Comparison of ENCODE assay signal across 9 cellular contexts in genomic region chr11:120182790-120183491, GRCh38. TPM values are rescaled to one million over a fixed set of nuclear protein-coding genes. Genes with fewer than 3 reads are reported as not detected.
DNase-seq lines count a peak whose midpoint lies in the region; ATAC-seq, FAIRE-seq and TF ChIP-seq lines count a peak whose summit lies in the region.
"Had no signal": no experiment of that assay in that cellular context is flagged by ENCODE, and none has a peak within 500 bp of the region (broad histone marks: within the 10 kb centered on the region; RNA-seq: fewer than 3 reads in every experiment).

No MANE protein-coding gene starts in this region.

- TF ChIP-seq CTCF in GM06990 (IDR thresholded peaks at IDR 0.05; ENCODE audit: insufficient read depth, low read length, poor library complexity, severe bottlenecking) (peak; percentile 27), H1 (IDR thresholded peaks at IDR 0.05; ENCODE audit: control extremely low read depth in 1 of 3, insufficient read depth in 1 of 3, low read depth in 1 of 3, low read length in 3 of 3) (peak; percentile 58 to 83 (median 64)), neural progenitor cell (IDR thresholded peaks at IDR 0.05) (peak; percentile 36)

- DNase-seq in GM06990 (ENCODE audit: extremely low read depth, insufficient read length) (no peak), NCI-H1105 treated with DMSO at 0.1 percent for 48 hours (lab: John Stamatoyannopoulos, UW) (peak; percentile 33), H1 (ENCODE audit: low read depth in 1 of 2, low spot score in 2 of 2) (peak in 1 of 2 experiments; percentile 76), neural progenitor cell (ENCODE audit: low spot score) (no peak), DMS153 (lab: John Stamatoyannopoulos, UW) (no peak), germinal center (ENCODE audit: low spot score) (no peak)

- H3K27me3 ChIP-seq in GM06990 (replicated peaks; ENCODE audit: control insufficient read depth, insufficient read depth, low read length) (peaks cover 3% of the 10 kb centered on the region; the same call in 1 of the 2 replicates), H1 (replicated peaks in 1 of 4; ENCODE audit: control insufficient read depth in 3 of 4, extremely low read depth in 1 of 4, insufficient read depth in 3 of 4, low read length in 3 of 4) (peaks cover 0 to 28% (median 21%) of the 10 kb centered on the region in 4 experiments; a peak in 4 of 7 replicates), neural progenitor cell (peaks cover 43% of the 10 kb centered on the region)

- H3K4me1 ChIP-seq in H1 (replicated peaks in 1 of 4; ENCODE audit: control insufficient read depth in 3 of 4, insufficient read depth in 4 of 4, low read length in 3 of 4) (peaks cover 1 to 14% (median 4%) of the 10 kb centered on the region in 4 experiments; a peak in 4 of 7 replicates), neural progenitor cell (peaks cover 62% of the 10 kb centered on the region)

- POLR2A ChIA-PET in H1 (lab: Charles Lee; ENCODE audit: partially characterized antibody), result no interaction called here

- H3K4ac ChIP-seq in H1 (replicated peaks; ENCODE audit: insufficient read length, low read depth, low read length), result no peak overlapping the region

- peaks cover 9% of the 10 kb centered on the region for H3K27me3 Mint-ChIP-seq in neural progenitor cell (ENCODE audit: insufficient read depth, low read depth)

- H3K27ac Mint-ChIP-seq in neural progenitor cell, result peak overlapping the region; percentile 85

- no peak overlapping the region for H2BK5ac ChIP-seq in H1 (ENCODE audit: low read depth, low read length)

- H3K27ac ChIP-seq in H1 (ENCODE audit: low read depth, low read length), result no peak overlapping the region
- no peak overlapping the region for H3K27ac ChIP-seq in neural progenitor cell

- H2BK15ac ChIP-seq in H1 (ENCODE audit: low read length), result no peak overlapping the region

- H2AK5ac ChIP-seq in H1 (ENCODE audit: low read depth, low read length), result no peak overlapping the region

- no peak overlapping the region for H2BK120ac ChIP-seq in H1 (replicated peaks; ENCODE audit: low read depth, low read length)

- no peak overlapping the region for H3K23ac ChIP-seq in H1 (ENCODE audit: insufficient read length)

- no peak for ATAC-seq in HG02852 (IDR thresholded peaks at IDR 0.05; ENCODE audit: unreplicated experiment)
- no peak for ATAC-seq in activated CD4-positive, CD25-positive, alpha-beta regulatory T cell treated with anti-CD3 and anti-CD28 coated beads, Interleukin-2, amount 50 U/mL, for 24 hours

- H3K9ac ChIP-seq in H1 (replicated peaks in 1 of 4; ENCODE audit: extremely low read depth in 1 of 4, low read depth in 3 of 4, low read length in 3 of 4) (no peak overlapping the region), neural progenitor cell (no peak overlapping the region)

- H4K20me1 ChIP-seq in H1 (replicated peaks in 1 of 2; ENCODE audit: control insufficient read depth in 1 of 2, insufficient read depth in 2 of 2, low read length in 2 of 2) (no peaks in the 10 kb centered on the region), neural progenitor cell (ENCODE audit: low read depth) (peaks cover 10% of the 10 kb centered on the region)

- no peak overlapping the region for H3K4me3 ChIP-seq in GM06990 (replicated peaks; ENCODE audit: low read depth, low read length)
- H3K4me3 ChIP-seq in H1 (ENCODE audit: extremely low read depth in 1 of 4, insufficient read depth in 2 of 4, low read depth in 3 of 4, low read length in 4 of 4), result no peak overlapping the region
- H3K4me3 ChIP-seq in neural progenitor cell, result no peak overlapping the region

- H4K5ac ChIP-seq in H1 (ENCODE audit: insufficient read length, low read depth, low read length), result no peak overlapping the region

- H2BK20ac ChIP-seq in H1 (ENCODE audit: low read length), result no peak overlapping the region

- WGBS in H1 (ENCODE audit: extremely low coverage in 1 of 2, insufficient coverage in 1 of 2, insufficient read length in 1 of 2, insufficient replicate concordance in 2 of 2, low coverage in 1 of 2, low lambda C conversion rate in 2 of 2, missing lambda C conversion rate in 1 of 2), 2 experiments, result 73% methylated on average over 5 of the region's 5 CpGs; no CpG with 5 or more reads in 1 of the 2 experiments

- peak overlapping the region; percentile 39 for H3K4me3 Mint-ChIP-seq in neural progenitor cell

- H4K8ac ChIP-seq in H1 (ENCODE audit: extremely low read depth, insufficient read depth, low read length), result no peak overlapping the region

- no peaks in the 10 kb centered on the region for H3K23me2 ChIP-seq in H1 (ENCODE audit: low read depth, low read length)

- no peaks in the 10 kb centered on the region for H3K9me3 Mint-ChIP-seq in neural progenitor cell

- no peak overlapping the region for H3K4me2 ChIP-seq in H1 (ENCODE audit: insufficient read depth in 1 of 2, low read depth in 2 of 2, low read length in 2 of 2)
- H3K4me2 ChIP-seq in neural progenitor cell, result peak overlapping the region; percentile 50

- no peak overlapping the region for H3K14ac ChIP-seq in H1 (ENCODE audit: insufficient read length)

- peaks cover 14% of the 10 kb centered on the region for H3F3A ChIP-seq in neural progenitor cell (ENCODE audit: low read depth)

- TF ChIP-seq POLR2A in H1 (IDR thresholded peaks at IDR 0.05; ENCODE audit: control extremely low read depth in 1 of 2, low read depth in 2 of 2, low read length in 2 of 2), result no peak

- FAIRE-seq in H1 (lab: Jason Lieb, UNC), result peak; percentile 19
- FAIRE-seq: endometrium had no signal

- peak; percentile 49 to 64 for TF ChIP-seq RAD21 in H1 (IDR thresholded peaks at IDR 0.05 in 1 of 2, conservative IDR thresholded peaks at IDR 0.05 in 1 of 2; ENCODE audit: low read depth in 2 of 2, low read length in 2 of 2)

- CTCF ChIA-PET in H1 (lab: Charles Lee; ENCODE audit: partially characterized antibody), result interaction anchor here (1.1 to 17.5 kb wide), 11 partner anchors 8 to 127 kb away, joined by 3 to 237 read pairs (median 31); partner anchors contain the start of gene OAF

- no peak overlapping the region for H3K56ac ChIP-seq in H1 (replicated peaks; ENCODE audit: insufficient read length, low read depth, low read length)

- no peak overlapping the region for H2BK12ac ChIP-seq in H1 (ENCODE audit: low read depth, low read length)

- H3K79me2 ChIP-seq in H1 (ENCODE audit: control insufficient read depth in 1 of 2, insufficient read depth in 2 of 2, low read length in 2 of 2) (no peaks in the 10 kb centered on the region), neural progenitor cell (ENCODE audit: low read depth) (no peaks in the 10 kb centered on the region)

- H3K36me3 ChIP-seq in GM06990 (ENCODE audit: control insufficient read depth, insufficient read depth, low read length), result no peaks in the 10 kb centered on the region
- no peaks in the 10 kb centered on the region for H3K36me3 ChIP-seq in H1 (ENCODE audit: control insufficient read depth in 2 of 4, insufficient read depth in 4 of 4, low read length in 3 of 4)
- no peaks in the 10 kb centered on the region for H3K36me3 ChIP-seq in neural progenitor cell

- no peaks in the 10 kb centered on the region for H3K36me3 Mint-ChIP-seq in neural progenitor cell

- no peak overlapping the region for H3K18ac ChIP-seq in H1 (ENCODE audit: extremely low read depth, low read length)

- no peak overlapping the region for H4K91ac ChIP-seq in H1 (replicated peaks; ENCODE audit: insufficient read length, low read length)

- peaks cover 95% of the 10 kb centered on the region for H3K4me1 Mint-ChIP-seq in neural progenitor cell

- TF ChIP-seq EP300 in H1 (IDR thresholded peaks at IDR 0.05; ENCODE audit: borderline replicate concordance in 1 of 2, low read depth in 2 of 2, low read length in 2 of 2), result no peak

- no peaks in the 10 kb centered on the region for H3K79me1 ChIP-seq in H1 (ENCODE audit: low read depth, low read length)

- H3K9me3 ChIP-seq in H1 (ENCODE audit: insufficient read depth in 2 of 2, low read depth in 1 of 2, low read length in 1 of 2) (no peaks in the 10 kb centered on the region), neural progenitor cell (ENCODE audit: low read depth) (no peaks in the 10 kb centered on the region)

- no peak overlapping the region for H2AFZ ChIP-seq in H1 (ENCODE audit: low read length)
- no peak overlapping the region for H2AFZ ChIP-seq in neural progenitor cell (replicated peaks)

RNA-seq across cellular contexts. Expression of gene OAF, which starts 27.9 kb away (rescaled TPM):
- 1.1 and 1.3 TPM in 2 replicates for total RNA-seq in H1 (2021; fragmentation: NEBNext Ultra II Directional; extraction: Animal tissue kit (Norgen Biotek cat#: 25700))
- polyA plus RNA-seq in H1 (2011; rRNA removed), result 1.5 and 2.1 TPM in 2 replicates
- polyA plus RNA-seq in H1 (2011; cell fraction: cytosol; rRNA removed), result 1.2 TPM
- polyA plus RNA-seq in H1 (2011; cell fraction: nucleus; rRNA removed), result 1.2 TPM
- 0.60 to 1.0 TPM (median 0.64 TPM) in 4 replicates for polyA plus RNA-seq in H1 (2012, experiment 1 of 2)
- 0.62 TPM for polyA plus RNA-seq in H1 (2012, experiment 2 of 2)
- 0.85 TPM for polyA plus RNA-seq in H1 (2013, experiment 1 of 2)
- polyA plus RNA-seq in H1 (2013, experiment 2 of 2), result 0.72 TPM
- polyA minus RNA-seq in H1 (2011; rRNA and poly(A)+ RNA removed), result 0.46 and 0.50 TPM in 2 replicates
- polyA minus RNA-seq in H1 (2011; cell fraction: cytosol; rRNA and poly(A)+ RNA removed), result 0.73 TPM
- 0.80 TPM for polyA minus RNA-seq in H1 (2011; cell fraction: nucleus; rRNA and poly(A)+ RNA removed)
- total RNA-seq in neural progenitor cell (ENCODE audit: low replicate concordance), result 0.46 and 0.47 TPM in 2 replicates

RNA-seq across cellular contexts. Expression of gene TRIM29, which starts 45.0 kb away (rescaled TPM):
- 0.43 TPM in 1 of 2 replicates, not detected in the other for total RNA-seq in H1 (2021; fragmentation: NEBNext Ultra II Directional; extraction: Animal tissue kit (Norgen Biotek cat#: 25700))
- polyA plus RNA-seq in H1 (2011; rRNA removed), result 0.17 and 0.35 TPM in 2 replicates
- 0.34 TPM for polyA plus RNA-seq in H1 (2011; cell fraction: cytosol; rRNA removed)
- polyA plus RNA-seq in H1 (2011; cell fraction: nucleus; rRNA removed), result 0.10 TPM
- polyA plus RNA-seq in H1 (2012, experiment 1 of 2), result 0.20 TPM in 1 of 4 replicates, not detected in the others
- not detected for polyA plus RNA-seq in H1 (2012, experiment 2 of 2)
- 0.08 TPM for polyA plus RNA-seq in H1 (2013, experiment 1 of 2)
- 0.07 TPM for polyA plus RNA-seq in H1 (2013, experiment 2 of 2)
- 0.54 and 0.78 TPM in 2 replicates for polyA minus RNA-seq in H1 (2011; rRNA and poly(A)+ RNA removed)
- polyA minus RNA-seq in H1 (2011; cell fraction: cytosol; rRNA and poly(A)+ RNA removed), result not detected
- 1.6 TPM for polyA minus RNA-seq in H1 (2011; cell fraction: nucleus; rRNA and poly(A)+ RNA removed)
- 0.11 TPM in 1 of 2 replicates, not detected in the other for total RNA-seq in neural progenitor cell (ENCODE audit: low replicate concordance)

RNA-seq across cellular contexts. Expression of gene POU2F3, which starts 57.0 kb away (rescaled TPM):
- total RNA-seq in H1 (2021; fragmentation: NEBNext Ultra II Directional; extraction: Animal tissue kit (Norgen Biotek cat#: 25700)), result 1.0 and 1.1 TPM in 2 replicates
- polyA plus RNA-seq in H1 (2011; rRNA removed), result 0.78 and 2.1 TPM in 2 replicates
- polyA plus RNA-seq in H1 (2011; cell fraction: cytosol; rRNA removed), result 1.4 TPM
- polyA plus RNA-seq in H1 (2011; cell fraction: nucleus; rRNA removed), result 1.9 TPM
- 1.2 to 3.1 TPM (median 2.4 TPM) in 4 replicates for polyA plus RNA-seq in H1 (2012, experiment 1 of 2)
- 0.81 TPM for polyA plus RNA-seq in H1 (2012, experiment 2 of 2)
- 1.3 TPM for polyA plus RNA-seq in H1 (2013, experiment 1 of 2)
- 1.2 TPM for polyA plus RNA-seq in H1 (2013, experiment 2 of 2)
- polyA minus RNA-seq in H1 (2011; rRNA and poly(A)+ RNA removed), result 2.4 and 2.6 TPM in 2 replicates
- 1.0 TPM for polyA minus RNA-seq in H1 (2011; cell fraction: cytosol; rRNA and poly(A)+ RNA removed)
- 0.90 TPM for polyA minus RNA-seq in H1 (2011; cell fraction: nucleus; rRNA and poly(A)+ RNA removed)
- total RNA-seq in neural progenitor cell (ENCODE audit: low replicate concordance), result 1.4 TPM in 1 of 2 replicates, not detected in the other
